ENCODE assay signal across 22 cellular contexts in the genomic region with DNA sequence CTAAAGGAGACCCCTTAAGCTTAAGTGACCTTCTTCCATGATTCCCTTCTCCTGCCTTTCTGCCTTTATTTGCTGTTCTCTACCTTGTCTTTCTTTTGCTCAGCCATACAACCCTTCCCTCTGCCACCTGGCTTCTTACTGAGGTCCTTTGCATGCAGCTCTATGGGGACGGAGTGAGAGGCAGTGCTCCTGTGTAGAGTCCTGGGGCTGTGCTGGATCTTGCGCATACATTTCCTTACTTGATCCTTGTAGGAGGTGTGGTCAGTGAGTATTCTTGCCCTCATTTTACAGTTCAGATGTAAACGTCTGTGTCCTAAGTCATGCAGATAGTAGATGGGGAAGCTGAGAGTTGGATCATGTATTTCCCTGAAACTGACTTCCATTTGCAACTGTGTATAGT.
"Had no signal": no experiment of that assay in that cellular context is flagged by ENCODE, and none has a peak within 500 bp of the region (broad histone marks: within the 10 kb centered on the region; RNA-seq: fewer than 3 reads in every experiment).

No MANE protein-coding gene starts in this region.

- H3K4me3 Mint-ChIP-seq: naive thymus-derived CD4-positive, alpha-beta T cell had no signal

- H3K27me3 ChIP-seq: adrenal gland, gastroesophageal sphincter, right lobe of liver, stomach, testis had no signal

- H3K27ac Mint-ChIP-seq: activated naive CD4-positive, alpha-beta T cell treated with anti-CD3 and anti-CD28 coated beads, Interleukin-2, amount 50 U/mL, for 72 hours; naive thymus-derived CD4-positive, alpha-beta T cell had no signal

- DNase-seq: activated CD4-positive, alpha-beta T cell treated with anti-CD3 and anti-CD28 coated beads, Interleukin-2, amount 50 U/mL, for 48 hours; activated CD4-positive, CD25-positive, alpha-beta regulatory T cell treated with anti-CD3 and anti-CD28 coated beads, Interleukin-2, amount 50 U/mL, for 72 hours; activated gamma-delta T cell; adrenal gland; cerebellar nuclear complex; cortex of kidney; heart right ventricle; mesenchymal stem cell; naive thymus-derived CD4-positive, alpha-beta T cell; right lobe of liver; small intestine; stimulated activated CD4-positive, alpha-beta T cell treated with anti-CD3 and anti-CD28 coated beads, Interleukin-15, amount 100 ng/mL, for 24 hours; stimulated activated CD4-positive, alpha-beta T cell treated with anti-CD3 and anti-CD28 coated beads, Interleukin-4, amount 100 ng/mL, for 1 hour; stomach; T-helper 1 cell; T-helper 9 cell; testis had no signal

- H3K4me1 ChIP-seq: adrenal gland, parathyroid adenoma had no signal

- H3K36me3 ChIP-seq: adrenal gland, gastroesophageal sphincter, neutrophil, right lobe of liver, stomach had no signal

- H3K36me3 Mint-ChIP-seq: activated naive CD4-positive, alpha-beta T cell treated with anti-CD3 and anti-CD28 coated beads, Interleukin-2, amount 50 U/mL, for 72 hours had no signal

- H3K9me3 ChIP-seq: adrenal gland, gastroesophageal sphincter, heart right ventricle, neutrophil, right lobe of liver, stomach, testis had no signal

- H3K27ac ChIP-seq: adrenal gland, gastroesophageal sphincter, neutrophil, parathyroid adenoma, right lobe of liver, stomach, testis had no signal

- H3K4me3 ChIP-seq: adrenal gland, gastroesophageal sphincter, heart right ventricle, right lobe of liver, stomach, testis had no signal

- H3K9me3 Mint-ChIP-seq: activated naive CD4-positive, alpha-beta T cell treated with anti-CD3 and anti-CD28 coated beads, Interleukin-2, amount 50 U/mL, for 72 hours had no signal

- ATAC-seq: activated naive CD4-positive, alpha-beta T cell treated with anti-CD3 and anti-CD28 coated beads, Interleukin-2, amount 50 U/mL, for 72 hours; esophagus mucosa; gastroesophageal sphincter; naive thymus-derived CD4-positive, alpha-beta T cell; right lobe of liver had no signal

- H3K9ac ChIP-seq: parathyroid adenoma had no signal
